8 cellular contexts compared by ENCODE assay signal in genomic region chr15:101489633-101490407, GRCh38. TPM values are rescaled to one million over a fixed set of nuclear protein-coding genes. Genes with fewer than 3 reads are reported as not detected.
DNase-seq lines count a peak whose midpoint lies in the region; ATAC-seq and TF ChIP-seq lines count a peak whose summit lies in the region.

Gene PCSK6, minus strand, starts transcription at chr15:101489707. Its CDS starts 37 bp downstream, at chr15:101489670.

- no peaks in the 10 kb centered on the region for H3K9me3 ChIP-seq in iPS DF 6.9 (ENCODE audit: control insufficient read depth, insufficient read depth, low read length)

- H3K4me1 ChIP-seq in iPS DF 6.9 (ENCODE audit: control insufficient read depth, insufficient read depth, low read length): peaks cover 2% of the 10 kb centered on the region; the same call in 1 of the 2 replicates

- no peaks in the 10 kb centered on the region for H3K9me3 Mint-ChIP-seq in activated B cell treated with CpG ODN at 0.5 μM for 24 hours

- H3K4me3 Mint-ChIP-seq in activated B cell treated with CpG ODN at 0.5 μM for 24 hours: peak within 1 kb of the TSS; percentile 28

- CTCF ChIA-PET in activated B cell treated with CpG ODN at 0.5 μM for 24 hours (lab: Charles Lee): no interaction called here

- no peaks in the 10 kb centered on the region for H3K36me3 ChIP-seq in iPS DF 6.9 (ENCODE audit: control insufficient read depth, insufficient read depth, low read length)

- H3K27me3 Mint-ChIP-seq in activated B cell treated with CpG ODN at 0.5 μM for 24 hours: peaks cover 53% of the 10 kb centered on the region

- peak within 1 kb of the TSS; percentile 56 for H3K4me3 ChIP-seq in iPS DF 6.9 (ENCODE audit: low read length)
- peak within 1 kb of the TSS; percentile 30 for H3K4me3 ChIP-seq in skeletal muscle cell (ENCODE audit: low read depth, low read length)

- no peaks in the 10 kb centered on the region for H3K36me3 Mint-ChIP-seq in activated B cell treated with CpG ODN at 0.5 μM for 24 hours (ENCODE audit: low read depth)

- WGBS in iPS DF 6.9 (ENCODE audit: insufficient coverage, insufficient read length): no CpG with 5 or more reads among the region's 103 CpGs

- POLR2A ChIA-PET in activated B cell treated with CpG ODN at 0.5 μM for 24 hours (lab: Charles Lee): no interaction called here

- H3K4me1 Mint-ChIP-seq in activated B cell treated with CpG ODN at 0.5 μM for 24 hours: no peaks in the 10 kb centered on the region

- peaks cover 25% of the 10 kb centered on the region; the same call in 1 of the 2 replicates for H3K27me3 ChIP-seq in iPS DF 6.9 (ENCODE audit: control insufficient read depth, insufficient read depth, low read length)

- no peak for TF ChIP-seq CTCF in activated B cell treated with CpG ODN at 0.5 μM for 24 hours (IDR thresholded peaks at IDR 0.05)

- H3K27ac ChIP-seq in iPS DF 6.9 (ENCODE audit: low read length): no peak within 1 kb of the TSS

- ATAC-seq in activated B cell treated with CpG ODN at 0.5 μM for 24 hours (ENCODE audit: low read depth) (no peak), GM19328 (IDR thresholded peaks at IDR 0.05; ENCODE audit: unreplicated experiment) (no peak), HG03039 (IDR thresholded peaks at IDR 0.05; ENCODE audit: unreplicated experiment) (no peak)

- intact Hi-C loops in activated B cell treated with CpG ODN at 0.5 μM for 24 hours (cut with micrococcal nuclease): no loop called here

- DNase-seq in NCI-H82 (lab: John Stamatoyannopoulos, UW): peak; percentile 58
- no peak for DNase-seq in NCI-H82 treated with DMSO at 0.1 percent for 48 hours (lab: John Stamatoyannopoulos, UW; ENCODE audit: unreplicated experiment)
- DNase-seq in activated B cell treated with CpG ODN at 0.5 μM for 24 hours: no peak
- no peak for DNase-seq in iPS DF 6.9 (ENCODE audit: low read depth, low spot score)
- no peak for DNase-seq in skeletal muscle cell (ENCODE audit: low read depth)
- no peak for DNase-seq in DMS79 treated with DMSO at 0.1 percent for 48 hours (lab: John Stamatoyannopoulos, UW)

- H3K27ac Mint-ChIP-seq in activated B cell treated with CpG ODN at 0.5 μM for 24 hours: no peak within 1 kb of the TSS

RNA-seq across cellular contexts. Expression of gene PCSK6, which starts in this region (rescaled TPM):
- 0.78 and 1.1 TPM in 2 replicates for total RNA-seq in activated B cell treated with CpG ODN at 0.5 μM for 24 hours
